ENCODE assay signal across 8 cellular contexts in genomic region chr7:6258440-6259182, GRCh38. TPM values are rescaled to one million over a fixed set of nuclear protein-coding genes. Genes with fewer than 3 reads are reported as not detected.
DNase-seq lines count a peak whose midpoint lies in the region; ATAC-seq and TF ChIP-seq lines count a peak whose summit lies in the region.

No MANE protein-coding gene starts in this region.

- H3K23ac ChIP-seq in mesenchymal stem cell (ENCODE audit: low read length in 2 of 2) (no peak overlapping the region), trophoblast cell (ENCODE audit: low read length) (no peak overlapping the region)

- no peak overlapping the region for H3K4me3 ChIP-seq in brain microvascular endothelial cell (ENCODE audit: low read depth, low read length)
- H3K4me3 ChIP-seq in mesenchymal stem cell (ENCODE audit: insufficient read depth in 1 of 2, low read depth in 1 of 2, low read length in 2 of 2): peak overlapping the region in 1 of 2 experiments; percentile 50
- H3K4me3 ChIP-seq in aorta (ENCODE audit: low read length in 2 of 2): no peak overlapping the region
- no peak overlapping the region for H3K4me3 ChIP-seq in trophoblast cell (ENCODE audit: low read depth, low read length)

- no peak overlapping the region for H2AFZ ChIP-seq in mesenchymal stem cell (ENCODE audit: low read depth, low read length)
- no peak overlapping the region for H2AFZ ChIP-seq in trophoblast cell (ENCODE audit: insufficient read depth, low read length, poor library complexity)

- H2AK5ac ChIP-seq in mesenchymal stem cell (ENCODE audit: low read length, severe bottlenecking) (no peak overlapping the region), trophoblast cell (ENCODE audit: low read length) (no peak overlapping the region)

- no peak for TF ChIP-seq CTCF in brain microvascular endothelial cell (IDR thresholded peaks at IDR 0.05; ENCODE audit: low read depth, low read length, missing control alignments)

- H3K79me1 ChIP-seq in mesenchymal stem cell (replicated peaks; ENCODE audit: low read length, poor library complexity, severe bottlenecking) (peaks cover 25% of the 10 kb centered on the region), trophoblast cell (ENCODE audit: low read length) (no peaks in the 10 kb centered on the region)

- peak overlapping the region; percentile 93 for H3K9ac ChIP-seq in mesenchymal stem cell (ENCODE audit: low read length)
- H3K9ac ChIP-seq in trophoblast cell (ENCODE audit: low read length): no peak overlapping the region

- intact Hi-C loops in Right ventricle myocardium inferior (cut with DNase I): no loop called here
- intact Hi-C loops in cardiac septum (cut with DNase I): loop anchor here (5.0 kb wide), 1 partner anchor 96 kb away; no protein-coding TSS in a partner anchor
- intact Hi-C loops in aorta (cut with DNase I): loop anchor here (5.0 to 10.0 kb wide), 3 partner anchors 56 to 81 kb away; no protein-coding TSS in a partner anchor

- H2BK15ac ChIP-seq in mesenchymal stem cell (ENCODE audit: low read depth, poor library complexity, severe bottlenecking): no peak overlapping the region

- H4K8ac ChIP-seq in mesenchymal stem cell (ENCODE audit: low read length) (no peak overlapping the region), trophoblast cell (ENCODE audit: low read depth, low read length) (no peak overlapping the region)

- H3K14ac ChIP-seq in mesenchymal stem cell (ENCODE audit: low read length in 2 of 2): no peak overlapping the region
- no peak overlapping the region for H3K14ac ChIP-seq in trophoblast cell (ENCODE audit: low read length)

- H3K36me3 ChIP-seq in brain microvascular endothelial cell (replicated peaks) (no peaks in the 10 kb centered on the region), mesenchymal stem cell (ENCODE audit: control insufficient read depth in 1 of 2, insufficient read depth in 2 of 2, low read depth in 1 of 2, low read length in 2 of 2) (no peaks in the 10 kb centered on the region), aorta (ENCODE audit: control insufficient read depth in 1 of 2, insufficient read depth in 2 of 2, low read length in 1 of 2) (no peaks in the 10 kb centered on the region), trophoblast cell (ENCODE audit: control insufficient read depth in 1 of 2, insufficient read depth in 2 of 2, low read length in 2 of 2) (no peaks in the 10 kb centered on the region)

- H2BK120ac ChIP-seq in mesenchymal stem cell (ENCODE audit: low read depth, low read length) (no peak overlapping the region), trophoblast cell (ENCODE audit: insufficient read depth, low read length, poor library complexity) (no peak overlapping the region)

- no peak overlapping the region for H3K18ac ChIP-seq in mesenchymal stem cell (ENCODE audit: low read depth in 1 of 2, low read length in 2 of 2)
- no peak overlapping the region for H3K18ac ChIP-seq in trophoblast cell (ENCODE audit: low read length)

- H4K91ac ChIP-seq in mesenchymal stem cell (ENCODE audit: low read length): no peak overlapping the region
- no peak overlapping the region for H4K91ac ChIP-seq in trophoblast cell (ENCODE audit: low read depth, low read length)

- H2BK5ac ChIP-seq in mesenchymal stem cell (ENCODE audit: low read depth, low read length, poor library complexity, severe bottlenecking) (no peak overlapping the region), trophoblast cell (ENCODE audit: low read depth, low read length, poor library complexity) (no peak overlapping the region)

- no peak overlapping the region for H2BK12ac ChIP-seq in mesenchymal stem cell (ENCODE audit: low read length in 2 of 2)
- H2BK12ac ChIP-seq in trophoblast cell (ENCODE audit: low read length): no peak overlapping the region

- no peak overlapping the region for H4K12ac ChIP-seq in trophoblast cell (ENCODE audit: low read depth, low read length)

- H3K27ac ChIP-seq in brain microvascular endothelial cell: peak overlapping the region; percentile 93
- no peak overlapping the region for H3K27ac ChIP-seq in mesenchymal stem cell (ENCODE audit: low read length, poor library complexity, severe bottlenecking)
- peak overlapping the region in 1 of 2 donors; percentile 67 for H3K27ac ChIP-seq in aorta (ENCODE audit: low read depth in 1 of 2, low read length in 2 of 2)
- no peak overlapping the region for H3K27ac ChIP-seq in trophoblast cell (ENCODE audit: low read depth, low read length)

- no peak overlapping the region for H3K4me2 ChIP-seq in mesenchymal stem cell (ENCODE audit: low read length, poor library complexity, severe bottlenecking)
- no peak overlapping the region for H3K4me2 ChIP-seq in trophoblast cell (ENCODE audit: low read length)

- DNase-seq in Right ventricle myocardium inferior (ENCODE audit: missing footprints): no peak
- DNase-seq in cardiac septum (ENCODE audit: low spot score): no peak
- peak; percentile 80 for DNase-seq in brain microvascular endothelial cell
- peak; percentile 74 for DNase-seq in mesenchymal stem cell
- no peak for DNase-seq in aorta
- DNase-seq in trophoblast cell: no peak

- ATAC-seq in Right ventricle myocardium inferior (peak; percentile 56), aorta (ENCODE audit: low FRiP score) (peak; percentile 61), HG02970 (IDR thresholded peaks at IDR 0.05; ENCODE audit: low FRiP score, unreplicated experiment) (no peak)
- ATAC-seq in activated CD4-positive, CD25-positive, alpha-beta regulatory T cell treated with anti-CD3 and anti-CD28 coated beads, Interleukin-2, amount 50 U/mL, for 24 hours: no peak

- peaks cover 3% of the 10 kb centered on the region for H3K4me1 ChIP-seq in mesenchymal stem cell (ENCODE audit: control insufficient read depth, insufficient read depth, low read depth, low read length)
- H3K4me1 ChIP-seq in aorta (ENCODE audit: control insufficient read depth in 1 of 2, insufficient read depth in 2 of 2, low read length in 2 of 2): peaks cover 10 to 18% of the 10 kb centered on the region in 2 donors
- H3K4me1 ChIP-seq in trophoblast cell (ENCODE audit: control insufficient read depth in 1 of 2, insufficient read depth in 2 of 2, low read length in 2 of 2): peaks cover 2 to 6% of the 10 kb centered on the region in 2 experiments

- H3K4ac ChIP-seq in mesenchymal stem cell (ENCODE audit: low read depth in 1 of 2, low read length in 2 of 2): no peak overlapping the region
- no peak overlapping the region for H3K4ac ChIP-seq in trophoblast cell (ENCODE audit: low read depth, low read length)

- H3K27me3 ChIP-seq in brain microvascular endothelial cell (replicated peaks) (no peaks in the 10 kb centered on the region), mesenchymal stem cell (ENCODE audit: control insufficient read depth in 1 of 2, insufficient read depth in 1 of 2, low read length in 2 of 2) (no peaks in the 10 kb centered on the region), aorta (ENCODE audit: control insufficient read depth in 1 of 2, insufficient read depth in 2 of 2, low read length in 1 of 2) (no peaks in the 10 kb centered on the region), trophoblast cell (ENCODE audit: insufficient read depth, low read length) (no peaks in the 10 kb centered on the region)

- in situ Hi-C loops in brain microvascular endothelial cell (cut with HindIII; ENCODE audit: low pct_ligation_motif_present, low sequenced_read_pairs): no loop called here

- no peaks in the 10 kb centered on the region for H3K9me3 ChIP-seq in mesenchymal stem cell (ENCODE audit: control insufficient read depth, low read length)
- no peaks in the 10 kb centered on the region for H3K9me3 ChIP-seq in aorta (ENCODE audit: control insufficient read depth, low read length)
- no peaks in the 10 kb centered on the region for H3K9me3 ChIP-seq in trophoblast cell (ENCODE audit: insufficient read depth, low read depth, low read length)

- H3K79me2 ChIP-seq in trophoblast cell (ENCODE audit: control insufficient read depth, insufficient read depth, low read length, poor library complexity): no peaks in the 10 kb centered on the region

- WGBS in mesenchymal stem cell: 87% methylated on average over 3 of the region's 5 CpGs
- 25 to 30% methylated on average over 5 of the region's 5 CpGs for WGBS in aorta, 2 donors
- WGBS in trophoblast cell (ENCODE audit: extremely low coverage, insufficient coverage, insufficient read length): no CpG with 5 or more reads among the region's 5 CpGs

RNA-seq across cellular contexts. Expression of gene CYTH3, which starts 13.8 kb away (rescaled TPM):
- total RNA-seq in Right ventricle myocardium inferior (30.3 TPM), cardiac septum (24.9 TPM), aorta (10 to 100 TPM; 60.5 to 63.7 TPM)
- 29.0 TPM for polyA plus RNA-seq in mesenchymal stem cell (2013, experiment 1 of 2)
- 33.4 TPM for polyA plus RNA-seq in mesenchymal stem cell (2013, experiment 2 of 2)
- 10 to 100 TPM; 20.2 to 37.6 TPM for polyA plus RNA-seq in aorta
- 35.4 and 38.4 TPM in 2 replicates for polyA plus RNA-seq in trophoblast cell (2013)

Comparison
In these comparisons a context has a peak if more than half of its experiments do, and no peak if none do; other contexts are left out.
1. ATAC-seq: peak in Right ventricle myocardium inferior (single experiment) and aorta (single experiment); none in HG02970 (single experiment) and activated CD4-positive, CD25-positive, alpha-beta regulatory T cell treated with anti-CD3 and anti-CD28 coated beads, Interleukin-2, amount 50 U/mL, for 24 hours (0 of 2).
2. DNase-seq: peak in brain microvascular endothelial cell (single experiment) and mesenchymal stem cell (single experiment); none in Right ventricle myocardium inferior (single experiment), cardiac septum (single experiment), aorta (0 of 2) and trophoblast cell (0 of 2).